ENCODE assay signal across 23 cellular contexts in the genomic region with DNA sequence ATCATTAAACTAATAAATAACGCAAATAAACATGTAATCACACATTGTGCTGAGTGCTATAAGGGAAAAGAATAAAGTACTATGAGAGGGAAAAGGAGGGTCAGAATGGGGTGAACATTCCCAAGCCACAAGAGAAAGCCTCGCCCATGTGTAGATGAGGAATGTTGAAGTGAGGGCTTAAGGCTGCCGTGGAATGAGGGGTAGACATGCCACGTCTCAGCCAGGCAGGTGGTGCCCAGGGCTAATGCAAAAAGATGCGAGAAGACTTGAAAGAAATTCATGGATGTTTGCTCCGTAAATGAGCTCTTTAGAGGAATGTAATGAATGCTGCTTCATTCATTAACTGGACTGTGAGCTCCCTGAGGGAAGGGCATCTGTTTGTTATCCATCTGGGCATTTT. TPM values are rescaled to one million over a fixed set of nuclear protein-coding genes. Genes with fewer than 3 reads are reported as not detected.
"Had no signal": no experiment of that assay in that cellular context is flagged by ENCODE, and none has a peak within 500 bp of the region (broad histone marks: within the 10 kb centered on the region; RNA-seq: fewer than 3 reads in every experiment).

No MANE protein-coding gene starts in this region.

- ATAC-seq: activated CD4-positive, CD25-positive, alpha-beta regulatory T cell treated with anti-CD3 and anti-CD28 coated beads, Interleukin-2, amount 50 U/mL, for 24 hours; activated CD8-positive, alpha-beta T cell treated with anti-CD3 and anti-CD28 coated beads for 36 hours; activated T-cell treated with anti-CD3 and anti-CD28 coated beads, Interleukin-2, amount 50 U/mL, for 72 hours had no signal

- H3K9me3 Mint-ChIP-seq: activated CD8-positive, alpha-beta T cell treated with anti-CD3 and anti-CD28 coated beads for 36 hours; activated naive CD4-positive, alpha-beta T cell treated with anti-CD3 and anti-CD28 coated beads, Interleukin-2, amount 10 ng/mL, durations not matched to agents 7 days and 5 days; activated naive CD8-positive, alpha-beta T cell treated with anti-CD3 and anti-CD28 coated beads for 36 hours; activated T-cell treated with anti-CD3 and anti-CD28 coated beads, Interleukin-2, amount 50 U/mL, for 72 hours; activated T-helper 2 cell treated with anti-CD3 and anti-CD28 coated beads, Interferon-gamma antibody, Interleukin-2, Interleukin-4, amounts not matched to agents 10 μg/mL and 5 μg/mL and 100 μg/mL, durations not matched to agents 14 hours and 24 hours and 36 hours had no signal

- H3K4me1 Mint-ChIP-seq: activated naive CD4-positive, alpha-beta T cell treated with anti-CD3 and anti-CD28 coated beads, Interleukin-2, amount 10 ng/mL, durations not matched to agents 7 days and 5 days; activated naive CD8-positive, alpha-beta T cell treated with anti-CD3 and anti-CD28 coated beads for 36 hours had no signal

- H3K27me3 ChIP-seq: breast epithelium had no signal

- DNase-seq: activated CD4-positive, alpha-beta T cell treated with anti-CD3 and anti-CD28 coated beads for 4 hours; activated CD8-positive, alpha-beta memory T cell treated with anti-CD3 and anti-CD28 coated beads, Interleukin-2, amount 50 U/mL, for 4 hours; activated CD8-positive, alpha-beta T cell treated with anti-CD3 and anti-CD28 coated beads for 36 hours; activated gamma-delta T cell treated with Interleukin-2 at 50 U/mL for 16 hours; activated naive CD4-positive, alpha-beta T cell treated with anti-CD3 and anti-CD28 coated beads, Interleukin-2, amount 10 ng/mL, durations not matched to agents 7 days and 5 days; activated naive CD8-positive, alpha-beta T cell treated with anti-CD3 and anti-CD28 coated beads for 36 hours; activated T-cell treated with anti-CD3 and anti-CD28 coated beads, Interleukin-2, amount 50 U/mL, for 72 hours; MM.1S; NCI-H1105; NCI-H1436; NCI-H1694 treated with DMSO at 0.1 percent for 48 hours; NCI-H2029 treated with DMSO at 0.1 percent for 48 hours; NCI-H510A treated with DMSO at 0.1 percent for 48 hours; SIG-M5; T-helper 1 cell had no signal

- H3K4me3 Mint-ChIP-seq: activated CD8-positive, alpha-beta T cell treated with anti-CD3 and anti-CD28 coated beads for 36 hours; activated naive CD4-positive, alpha-beta T cell treated with anti-CD3 and anti-CD28 coated beads, Interleukin-2, amount 10 ng/mL, durations not matched to agents 7 days and 5 days; activated naive CD8-positive, alpha-beta T cell treated with anti-CD3 and anti-CD28 coated beads for 36 hours; activated T-cell treated with anti-CD3 and anti-CD28 coated beads, Interleukin-2, amount 50 U/mL, for 72 hours had no signal

- H3K27ac ChIP-seq: breast epithelium, SK-N-MC, VCaP had no signal

- H3K9me3 ChIP-seq: breast epithelium had no signal

- H3K4me3 ChIP-seq: breast epithelium, SK-N-MC had no signal

- H3K36me3 Mint-ChIP-seq: activated naive CD4-positive, alpha-beta T cell treated with anti-CD3 and anti-CD28 coated beads, Interleukin-2, amount 10 ng/mL, durations not matched to agents 7 days and 5 days; activated naive CD8-positive, alpha-beta T cell treated with anti-CD3 and anti-CD28 coated beads for 36 hours had no signal

- H3K4me1 ChIP-seq: breast epithelium had no signal

- H3K27ac Mint-ChIP-seq: activated CD8-positive, alpha-beta T cell treated with anti-CD3 and anti-CD28 coated beads for 36 hours; activated naive CD4-positive, alpha-beta T cell treated with anti-CD3 and anti-CD28 coated beads, Interleukin-2, amount 10 ng/mL, durations not matched to agents 7 days and 5 days; activated naive CD8-positive, alpha-beta T cell treated with anti-CD3 and anti-CD28 coated beads for 36 hours; activated T-cell treated with anti-CD3 and anti-CD28 coated beads, Interleukin-2, amount 50 U/mL, for 72 hours; activated T-helper 2 cell treated with anti-CD3 and anti-CD28 coated beads, Interferon-gamma antibody, Interleukin-2, Interleukin-4, amounts not matched to agents 10 μg/mL and 5 μg/mL and 100 μg/mL, durations not matched to agents 14 hours and 24 hours and 36 hours had no signal

- H3K36me3 ChIP-seq: breast epithelium had no signal

RNA-seq across cellular contexts. Expression of a gene that starts 30.4 kb away (rescaled TPM):
- total RNA-seq: activated CD8-positive, alpha-beta T cell treated with anti-CD3 and anti-CD28 coated beads for 36 hours; activated naive CD8-positive, alpha-beta T cell treated with anti-CD3 and anti-CD28 coated beads for 36 hours; activated T-cell treated with anti-CD3 and anti-CD28 coated beads, Interleukin-2, amount 50 U/mL, for 72 hours; activated T-helper 2 cell treated with anti-CD3 and anti-CD28 coated beads, Interferon-gamma antibody, Interleukin-2, Interleukin-4, amounts not matched to agents 10 μg/mL and 5 μg/mL and 100 μg/mL, durations not matched to agents 14 hours and 24 hours and 36 hours; OCI-LY7; RPMI7951; T-helper 2 cell treated with Interferon-gamma antibody and Interleukin-4, amounts not matched to agents 100 ng/mL and 5 ng/mL, for 36 hours had no signal
